In genomic region chr10:62733654-62734293, GRCh38 we compare ENCODE assay signal across 10 cellular contexts.
DNase-seq lines count a peak whose midpoint lies in the region; ATAC-seq and TF ChIP-seq lines count a peak whose summit lies in the region.
"Had no signal": no experiment of that assay in that cellular context is flagged by ENCODE, and none has a peak within 500 bp of the region (broad histone marks: within the 10 kb centered on the region; RNA-seq: fewer than 3 reads in every experiment).

No MANE protein-coding gene starts in this region.

- no peak overlapping the region for H3K9ac ChIP-seq in SK-N-SH

- no peak for TF ChIP-seq RAD21 in SK-N-SH (IDR thresholded peaks at IDR 0.05; ENCODE audit: low read length)

- H3K36me3 Mint-ChIP-seq in activated naive CD8-positive, alpha-beta T cell treated with anti-CD3 and anti-CD28 coated beads, Interleukin-2, amount 50 U/mL, for 24 hours (ENCODE audit: low read depth), result no peaks in the 10 kb centered on the region
- H3K36me3 Mint-ChIP-seq: CD4-positive, CD25-positive, alpha-beta regulatory T cell had no signal

- no peaks in the 10 kb centered on the region for H3K9me2 ChIP-seq in SK-N-SH

- CTCF ChIA-PET in SK-N-SH (lab: Yijun Ruan, JAX), result interaction anchor here (1.4 to 1.5 kb wide), 2 partner anchors 9 to 84 kb away, joined by 3 to 4 read pairs; no protein-coding TSS in a partner anchor

- peaks cover 15% of the 10 kb centered on the region for H3K4me1 Mint-ChIP-seq in activated naive CD8-positive, alpha-beta T cell treated with anti-CD3 and anti-CD28 coated beads, Interleukin-2, amount 50 U/mL, for 24 hours
- H3K4me1 Mint-ChIP-seq in stimulated activated naive CD8-positive, alpha-beta T cell treated with anti-CD3 and anti-CD28 coated beads, Interleukin-15, amount 100 ng/mL, for 72 hours, result peaks cover 32% of the 10 kb centered on the region

- H4K20me1 ChIP-seq in SK-N-SH (ENCODE audit: insufficient read depth), result no peaks in the 10 kb centered on the region

- no peaks in the 10 kb centered on the region for H3K4me1 ChIP-seq in SK-N-SH (ENCODE audit: control insufficient read depth in 1 of 2, insufficient read depth in 2 of 2, low read depth in 1 of 2, low read length in 1 of 2)

- no peak overlapping the region for H3K27ac Mint-ChIP-seq in activated naive CD8-positive, alpha-beta T cell treated with anti-CD3 and anti-CD28 coated beads, Interleukin-2, amount 50 U/mL, for 24 hours
- H3K27ac Mint-ChIP-seq in stimulated activated naive CD8-positive, alpha-beta T cell treated with anti-CD3 and anti-CD28 coated beads, Interleukin-15, amount 100 ng/mL, for 72 hours, result no peak overlapping the region

- peaks cover 10% of the 10 kb centered on the region; the same call in 1 of the 2 replicates for H3K27me3 ChIP-seq in SK-N-SH (ENCODE audit: insufficient read depth)

- H3K27me3 Mint-ChIP-seq in activated naive CD8-positive, alpha-beta T cell treated with anti-CD3 and anti-CD28 coated beads, Interleukin-2, amount 50 U/mL, for 24 hours, result peaks cover 7% of the 10 kb centered on the region
- H3K27me3 Mint-ChIP-seq in stimulated activated naive CD8-positive, alpha-beta T cell treated with anti-CD3 and anti-CD28 coated beads, Interleukin-15, amount 100 ng/mL, for 72 hours, result no peaks in the 10 kb centered on the region

- peak; percentile 5 for ATAC-seq in HG03342 (IDR thresholded peaks at IDR 0.05; ENCODE audit: unreplicated experiment)
- peak; percentile 2 for ATAC-seq in activated naive CD8-positive, alpha-beta T cell treated with anti-CD3 and anti-CD28 coated beads, Interleukin-2, amount 50 U/mL, for 24 hours
- ATAC-seq in stimulated activated naive CD8-positive, alpha-beta T cell treated with anti-CD3 and anti-CD28 coated beads, Interleukin-15, amount 100 ng/mL, for 72 hours, result peak; percentile 36

- no peak overlapping the region for H3K27ac ChIP-seq in SK-N-SH (ENCODE audit: low read depth in 2 of 2, low read length in 1 of 2)
- H3K27ac ChIP-seq: WERI-Rb-1 had no signal

- DNase-seq in stimulated activated CD4-positive, alpha-beta T cell treated with anti-CD3 and anti-CD28 coated beads, Interleukin-15, amount 100 ng/mL, for 24 hours, result peak; percentile 28
- DNase-seq in stimulated activated CD4-positive, alpha-beta T cell treated with anti-CD3 and anti-CD28 coated beads, Interleukin-2, amount 100 ng/mL, for 24 hours, result no peak
- DNase-seq in activated naive CD8-positive, alpha-beta T cell treated with anti-CD3 and anti-CD28 coated beads, Interleukin-2, amount 50 U/mL, for 24 hours, result peak; percentile 23
- peak; percentile 37 to 39 for DNase-seq in stimulated activated naive CD8-positive, alpha-beta T cell treated with anti-CD3 and anti-CD28 coated beads, Interleukin-15, amount 100 ng/mL, for 72 hours
- DNase-seq in NCI-H524 (lab: John Stamatoyannopoulos, UW) (no peak), NCI-H345 treated with DMSO at 0.1 percent for 48 hours (lab: John Stamatoyannopoulos, UW; ENCODE audit: unreplicated experiment) (no peak), SK-N-SH (no peak)
- DNase-seq: WERI-Rb-1 had no signal

- H3F3A ChIP-seq in SK-N-SH (replicated peaks; ENCODE audit: insufficient read depth), result no peaks in the 10 kb centered on the region

- no peak overlapping the region for H2AFZ ChIP-seq in SK-N-SH (ENCODE audit: low read depth)

- TF ChIP-seq EP300 in SK-N-SH (IDR thresholded peaks at IDR 0.05; ENCODE audit: borderline replicate concordance in 1 of 2, low read depth in 1 of 2, low read length in 1 of 2), result no peak

- WGBS in SK-N-SH (ENCODE audit: low lambda C conversion rate), result 71% methylated on average over 4 of the region's 4 CpGs

- H3K79me2 ChIP-seq in SK-N-SH (ENCODE audit: insufficient read depth), result no peaks in the 10 kb centered on the region

- TF ChIP-seq CTCF in SK-N-SH (IDR thresholded peaks at IDR 0.05), result no peak

- H3K9me3 Mint-ChIP-seq in activated naive CD8-positive, alpha-beta T cell treated with anti-CD3 and anti-CD28 coated beads, Interleukin-2, amount 50 U/mL, for 24 hours, result no peaks in the 10 kb centered on the region
- no peaks in the 10 kb centered on the region for H3K9me3 Mint-ChIP-seq in stimulated activated naive CD8-positive, alpha-beta T cell treated with anti-CD3 and anti-CD28 coated beads, Interleukin-15, amount 100 ng/mL, for 72 hours

- no peaks in the 10 kb centered on the region for H3K36me3 ChIP-seq in SK-N-SH (replicated peaks in 1 of 2; ENCODE audit: control insufficient read depth in 1 of 2, insufficient read depth in 2 of 2, low read length in 1 of 2)
- H3K36me3 ChIP-seq: WERI-Rb-1 had no signal

- no peak overlapping the region for H3K4me3 ChIP-seq in SK-N-SH (ENCODE audit: low read depth in 2 of 2, low read length in 1 of 2)

- H3K4me2 ChIP-seq in SK-N-SH, result no peak overlapping the region

- peak overlapping the region; percentile 57 for H3K4me3 Mint-ChIP-seq in activated naive CD8-positive, alpha-beta T cell treated with anti-CD3 and anti-CD28 coated beads, Interleukin-2, amount 50 U/mL, for 24 hours
- H3K4me3 Mint-ChIP-seq in stimulated activated naive CD8-positive, alpha-beta T cell treated with anti-CD3 and anti-CD28 coated beads, Interleukin-15, amount 100 ng/mL, for 72 hours, result peak overlapping the region in 1 of 2 donors; percentile 62

- POLR2A ChIA-PET in SK-N-SH (lab: Yijun Ruan, JAX), result no interaction called here

- no peaks in the 10 kb centered on the region for H3K9me3 ChIP-seq in SK-N-SH

TF ChIP-seq in SK-N-SH, 30 proteins besides CTCF, POLR2A, EP300 and RAD21:
- TF ChIP-seq MAX (IDR thresholded peaks at IDR 0.05; ENCODE audit: low read depth) (no peak), CHD2 (IDR thresholded peaks at IDR 0.05; ENCODE audit: low read length, partially characterized antibody) (no peak), RFX5 (IDR thresholded peaks at IDR 0.05; ENCODE audit: low read length) (no peak), NRF1 (IDR thresholded peaks at IDR 0.05; ENCODE audit: low read depth, low read length) (no peak), JUND (IDR thresholded peaks at IDR 0.05) (no peak), SIN3A (IDR thresholded peaks at IDR 0.05; ENCODE audit: borderline replicate concordance, low read depth, low read length) (no peak)
- TF ChIP-seq, protein P1, sequence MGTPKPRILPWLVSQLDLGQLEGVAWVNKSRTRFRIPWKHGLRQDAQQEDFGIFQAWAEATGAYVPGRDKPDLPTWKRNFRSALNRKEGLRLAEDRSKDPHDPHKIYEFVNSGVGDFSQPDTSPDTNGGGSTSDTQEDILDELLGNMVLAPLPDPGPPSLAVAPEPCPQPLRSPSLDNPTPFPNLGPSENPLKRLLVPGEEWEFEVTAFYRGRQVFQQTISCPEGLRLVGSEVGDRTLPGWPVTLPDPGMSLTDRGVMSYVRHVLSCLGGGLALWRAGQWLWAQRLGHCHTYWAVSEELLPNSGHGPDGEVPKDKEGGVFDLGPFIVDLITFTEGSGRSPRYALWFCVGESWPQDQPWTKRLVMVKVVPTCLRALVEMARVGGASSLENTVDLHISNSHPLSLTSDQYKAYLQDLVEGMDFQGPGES (IDR thresholded peaks at IDR 0.05; ENCODE audit: low read depth, low read length), result no peak
TF ChIP-seq in SK-N-SH: peak in this region for 0.

Comparison
In these comparisons a context has a peak if more than half of its experiments do, and no peak if none do; other contexts are left out.
1. DNase-seq: peak in stimulated activated CD4-positive, alpha-beta T cell treated with anti-CD3 and anti-CD28 coated beads, Interleukin-15, amount 100 ng/mL, for 24 hours (single experiment), activated naive CD8-positive, alpha-beta T cell treated with anti-CD3 and anti-CD28 coated beads, Interleukin-2, amount 50 U/mL, for 24 hours (single experiment) and stimulated activated naive CD8-positive, alpha-beta T cell treated with anti-CD3 and anti-CD28 coated beads, Interleukin-15, amount 100 ng/mL, for 72 hours (2 of 2); none in stimulated activated CD4-positive, alpha-beta T cell treated with anti-CD3 and anti-CD28 coated beads, Interleukin-2, amount 100 ng/mL, for 24 hours (0 of 2), NCI-H524 (0 of 2), NCI-H345 treated with DMSO at 0.1 percent for 48 hours (single experiment) and SK-N-SH (single experiment).
2. Peak in every context shown above with its lines, with median percentiles within 50 percentile points of each other: ATAC-seq.